8 cellular contexts compared by ENCODE assay signal in the genomic region with DNA sequence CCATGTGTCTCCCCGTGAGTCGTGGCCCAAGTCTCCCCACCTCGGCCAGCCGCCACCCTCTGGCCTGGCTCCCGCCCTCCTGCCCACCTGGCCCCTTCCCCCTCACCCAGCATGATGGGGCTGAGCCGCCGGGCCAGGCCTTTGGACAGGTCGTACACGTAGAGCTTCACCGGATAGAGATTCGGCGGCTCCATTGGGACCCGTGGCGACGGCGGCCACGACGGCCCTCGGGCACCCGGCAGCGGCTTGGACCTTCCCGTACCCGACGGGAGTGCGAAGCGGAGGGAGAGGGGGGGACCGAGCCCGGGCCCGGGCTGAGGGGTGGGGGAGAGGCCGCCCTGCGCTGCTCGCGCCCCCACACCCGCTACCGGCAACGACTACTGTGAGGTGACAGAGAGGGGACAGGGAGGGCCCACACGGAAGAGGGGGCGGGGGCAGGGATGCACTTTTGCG. TPM values are rescaled to one million over a fixed set of nuclear protein-coding genes. Genes with fewer than 3 reads are reported as not detected.
DNase-seq lines count a peak whose midpoint lies in the region; ATAC-seq and TF ChIP-seq lines count a peak whose summit lies in the region.

DESI1 (minus strand) TSS at position 398 of the 453 bp plus-strand sequence; CDS start at position 194, 204 bp downstream.

- H2AK5ac ChIP-seq in IMR-90 (ENCODE audit: low read depth, low read length): peak within 1 kb of the TSS; percentile 98

- peaks cover 2% of the 10 kb centered on the region; the same call in 1 of the 2 replicates for H3K4me1 ChIP-seq in IMR-90 (ENCODE audit: control insufficient read depth, insufficient read depth, low read length)
- peaks cover 9% of the 10 kb centered on the region for H3K4me1 ChIP-seq in iPS-18a (ENCODE audit: control insufficient read depth, low read depth, low read length)

- H3K56ac ChIP-seq in IMR-90 (ENCODE audit: extremely low read depth, insufficient read depth, low read length): peak within 1 kb of the TSS; percentile 79

- peaks cover 17% of the 10 kb centered on the region for H4K20me1 ChIP-seq in IMR-90 (ENCODE audit: insufficient read depth, low read length)

- ATAC-seq in GM21447 (IDR thresholded peaks at IDR 0.05; ENCODE audit: unreplicated experiment) (peak; percentile 18), IMR-90 (ENCODE audit: low read depth) (peak; percentile 16)

- in situ Hi-C loops in G401 (cut with HindIII; ENCODE audit: low sequenced_read_pairs): no loop called here
- in situ Hi-C loops in IMR-90 (cut with MboI; ENCODE audit: low sequenced_read_pairs): no loop called here

- H3K23ac ChIP-seq in IMR-90 (ENCODE audit: low read depth, low read length): peak within 1 kb of the TSS; percentile 99

- H2BK5ac ChIP-seq in IMR-90 (ENCODE audit: low read depth, low read length, poor library complexity, severe bottlenecking): peak within 1 kb of the TSS; percentile 93

- peak within 1 kb of the TSS; percentile 99 for H2AK9ac ChIP-seq in IMR-90 (replicated peaks; ENCODE audit: low read depth, low read length, poor library complexity)

- H4K8ac ChIP-seq in IMR-90 (ENCODE audit: low read depth in 2 of 2, low read length in 2 of 2): peak within 1 kb of the TSS; percentile 73 to 98

- H4K5ac ChIP-seq in IMR-90 (ENCODE audit: low read depth, low read length): peak within 1 kb of the TSS; percentile 86

- H3K36me3 ChIP-seq in IMR-90 (ENCODE audit: control insufficient read depth, insufficient read depth, low read length) (peaks cover 15% of the 10 kb centered on the region), iPS-18a (ENCODE audit: control insufficient read depth, low read depth, low read length) (peaks cover 25% of the 10 kb centered on the region)

- peak; percentile 66 for TF ChIP-seq POLR2A in IMR-90 (IDR thresholded peaks at IDR 0.05; ENCODE audit: low read depth, low read length)

- no peak for TF ChIP-seq RAD21 in IMR-90 (IDR thresholded peaks at IDR 0.05; ENCODE audit: low read length)

- peak within 1 kb of the TSS; percentile 94 for H3K4ac ChIP-seq in IMR-90 (ENCODE audit: low read depth, low read length)

- H3K27ac ChIP-seq in IMR-90 (ENCODE audit: insufficient read depth, low read length) (peak within 1 kb of the TSS; percentile 94), angular gyrus (ENCODE audit: low read depth, low read length) (peak within 1 kb of the TSS; percentile 94), iPS-18a (ENCODE audit: low read length) (peak within 1 kb of the TSS; percentile 92), skin epidermis (peak within 1 kb of the TSS; percentile 79 to 99 (median 94))

- no peaks in the 10 kb centered on the region for H3K27me3 ChIP-seq in IMR-90 (ENCODE audit: control insufficient read depth, insufficient read depth, low read length)
- H3K27me3 ChIP-seq in iPS-18a (ENCODE audit: control insufficient read depth, insufficient read depth, low read length): no peaks in the 10 kb centered on the region

- 0 out of 2 replicates have a peak, but pooled peaks cover 2% of the 10 kb centered on the region for H3K9me1 ChIP-seq in IMR-90 (ENCODE audit: insufficient read depth, low read length)

- H2BK120ac ChIP-seq in IMR-90 (ENCODE audit: low read depth, low read length): peak within 1 kb of the TSS; percentile 72; the same call in 1 of the 2 replicates

- no peak within 1 kb of the TSS for H2BK15ac ChIP-seq in IMR-90 (ENCODE audit: low read depth, low read length)

- CTCF ChIA-PET in IMR-90 (lab: Yijun Ruan, JAX): no interaction called here

- H3K9me3 ChIP-seq in IMR-90 (ENCODE audit: control insufficient read depth, insufficient read depth, low read length): no peaks in the 10 kb centered on the region
- no peaks in the 10 kb centered on the region for H3K9me3 ChIP-seq in iPS-18a (ENCODE audit: control insufficient read depth, low read depth, low read length)

- WGBS in IMR-90 (ENCODE audit: extremely low coverage in 2 of 2, insufficient read length in 1 of 2), 2 experiments: 0% methylated on average over 30 of the region's 39 CpGs; no CpG with 5 or more reads in 1 of the 2 experiments

- dilution Hi-C loops in IMR-90 (cut with HindIII; ENCODE audit: low sequenced_read_pairs, unreplicated experiment): no loop called here

- no peak for DNase-seq in G401 (ENCODE audit: low spot score)
- DNase-seq in IMR-90: no peak
- DNase-seq in activated CD4-positive, alpha-beta T cell treated with anti-CD3 and anti-CD28 coated beads for 4 hours: no peak
- no peak for DNase-seq in SIG-M5 treated with dmso at 0.1 percent for 504 hours (lab: John Stamatoyannopoulos, UW; ENCODE audit: unreplicated experiment)

- peak within 1 kb of the TSS; percentile 96 for H3K14ac ChIP-seq in IMR-90 (replicated peaks; ENCODE audit: low read depth, low read length)

- peak within 1 kb of the TSS; percentile 88 for H4K91ac ChIP-seq in IMR-90 (ENCODE audit: insufficient read depth, low read depth, low read length)

- peak within 1 kb of the TSS; percentile 91 for H3K4me2 ChIP-seq in IMR-90 (ENCODE audit: low read depth, low read length)

- intact Hi-C loops in IMR-90 (cut with micrococcal nuclease): loop anchor here (2.0 kb wide), 1 partner anchor 76 kb away; the partner anchor contains the start of gene POLR3H

- H2AFZ ChIP-seq in IMR-90 (replicated peaks; ENCODE audit: low read length, poor library complexity): peak within 1 kb of the TSS; percentile 98

- H3K18ac ChIP-seq in IMR-90 (ENCODE audit: low read depth, low read length): peak within 1 kb of the TSS; percentile 70

- no peak within 1 kb of the TSS for H2BK20ac ChIP-seq in IMR-90 (ENCODE audit: low read depth, low read length)

- 0 out of 2 replicates have a peak, but pooled peaks have one; percentile 6 for TF ChIP-seq CTCF in IMR-90 (conservative IDR thresholded peaks at IDR 0.05; ENCODE audit: low read depth, low read length)

- no TSS peak for BruUV-seq in IMR-90 (replicated peaks; lab: Mats Ljungman, UMichigan)

- POLR2A ChIA-PET in IMR-90 (lab: Charles Lee; ENCODE audit: unreplicated experiment): no interaction called here

- H3K4me3 ChIP-seq in IMR-90 (ENCODE audit: insufficient read depth, low read depth, low read length) (peak within 1 kb of the TSS; percentile 84), iPS-18a (ENCODE audit: low read length) (peak within 1 kb of the TSS; percentile 97), skin epidermis (peak within 1 kb of the TSS; percentile 70 to 99 (median 92))

- H3K9ac ChIP-seq in IMR-90 (ENCODE audit: low read depth, low read length): peak within 1 kb of the TSS; percentile 93
- peak within 1 kb of the TSS; percentile 99 for H3K9ac ChIP-seq in iPS-18a (ENCODE audit: low read length)

- H3K79me1 ChIP-seq in IMR-90 (ENCODE audit: low read depth in 1 of 2, low read length in 2 of 2): peaks cover 17 to 58% of the 10 kb centered on the region in 2 experiments

TF ChIP-seq in IMR-90, 13 proteins besides CTCF, POLR2A, EP300 and RAD21:
- TF ChIP-seq MXI1 (IDR thresholded peaks at IDR 0.05; ENCODE audit: borderline replicate concordance, low read depth, low read length) (peak; percentile 27; the same call in 1 of the 2 replicates), MAZ (IDR thresholded peaks at IDR 0.05; ENCODE audit: borderline replicate concordance, low read depth, low read length) (peak; percentile 67; the same call in 1 of the 2 replicates)
- TF ChIP-seq, protein P1, sequence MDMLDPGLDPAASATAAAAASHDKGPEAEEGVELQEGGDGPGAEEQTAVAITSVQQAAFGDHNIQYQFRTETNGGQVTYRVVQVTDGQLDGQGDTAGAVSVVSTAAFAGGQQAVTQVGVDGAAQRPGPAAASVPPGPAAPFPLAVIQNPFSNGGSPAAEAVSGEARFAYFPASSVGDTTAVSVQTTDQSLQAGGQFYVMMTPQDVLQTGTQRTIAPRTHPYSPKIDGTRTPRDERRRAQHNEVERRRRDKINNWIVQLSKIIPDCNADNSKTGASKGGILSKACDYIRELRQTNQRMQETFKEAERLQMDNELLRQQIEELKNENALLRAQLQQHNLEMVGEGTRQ (IDR thresholded peaks at IDR 0.05; ENCODE audit: low read depth, low read length): no peak

RNA-seq across cellular contexts. Expression of gene DESI1, which starts in this region (rescaled TPM):
- total RNA-seq in G401 (2014; rRNA removed; shearing (Covaris generic)): 22.8 and 33.0 TPM in 2 replicates
- 14.4 and 14.5 TPM in 2 replicates for total RNA-seq in IMR-90 (2012; rRNA removed)
- polyA plus RNA-seq in IMR-90 (2012; rRNA removed): 23.6 and 24.9 TPM in 2 replicates
- 10.3 and 13.7 TPM in 2 replicates for polyA plus RNA-seq in IMR-90 (2012; cell fraction: cytosol; rRNA removed)
- 31.5 and 46.9 TPM in 2 replicates for polyA plus RNA-seq in IMR-90 (2012; cell fraction: nucleus; rRNA removed; ENCODE audit: low replicate concordance)
